Comparison of ENCODE assay signal across 8 cellular contexts in genomic region chr13:30466841-30467252, GRCh38. TPM values are rescaled to one million over a fixed set of nuclear protein-coding genes. Genes with fewer than 3 reads are reported as not detected.
DNase-seq lines count a peak whose midpoint lies in the region; ATAC-seq and TF ChIP-seq lines count a peak whose summit lies in the region.

No MANE protein-coding gene starts in this region.

- H3K9me3 ChIP-seq in DND-41 (ENCODE audit: insufficient read depth, low read length, severe bottlenecking): no peaks in the 10 kb centered on the region
- no peaks in the 10 kb centered on the region for H3K9me3 ChIP-seq in SK-N-MC (ENCODE audit: low read depth, low read length)
- no peaks in the 10 kb centered on the region for H3K9me3 ChIP-seq in iPS-15b (ENCODE audit: control insufficient read depth, insufficient read depth, low read length)

- H3K27ac ChIP-seq in DND-41 (ENCODE audit: low read length): peak overlapping the region; percentile 97
- H3K27ac ChIP-seq in SK-N-MC: peak overlapping the region; percentile 81

- H3K9ac ChIP-seq in DND-41 (ENCODE audit: low read depth, low read length) (peak overlapping the region; percentile 80), SK-N-MC (ENCODE audit: insufficient read length) (peak overlapping the region; percentile 80), iPS-15b (ENCODE audit: low read depth, low read length) (no peak overlapping the region)

- TF ChIP-seq CTCF in DND-41 (IDR thresholded peaks at IDR 0.05; ENCODE audit: borderline replicate concordance, extremely low read depth, low read length, poor library complexity, severe bottlenecking): no peak

- no peaks in the 10 kb centered on the region for H3K27me3 Mint-ChIP-seq in IgD-negative memory B cell

- ATAC-seq in DND-41 (ENCODE audit: insufficient read depth, low read depth): peak; percentile 16
- no peak for ATAC-seq in HG03039 (IDR thresholded peaks at IDR 0.05; ENCODE audit: unreplicated experiment)
- ATAC-seq in HG03439 (IDR thresholded peaks at IDR 0.05; ENCODE audit: unreplicated experiment): no peak

- H3K4me2 ChIP-seq in DND-41 (ENCODE audit: insufficient read depth, low read length): peak overlapping the region; percentile 81

- peaks cover 17% of the 10 kb centered on the region for H4K20me1 ChIP-seq in DND-41 (ENCODE audit: insufficient read depth, low read length)

- DNase-seq in DND-41: peak; percentile 51
- DNase-seq in SK-N-MC (ENCODE audit: low read depth, low spot score): no peak
- no peak for DNase-seq in NCI-H128 (lab: John Stamatoyannopoulos, UW; ENCODE audit: unreplicated experiment)
- DNase-seq in mucosa of gallbladder (ENCODE audit: low spot score): no peak

- H2AFZ ChIP-seq in DND-41 (ENCODE audit: low read depth, low read length): peak overlapping the region; percentile 62

- H3K36me3 ChIP-seq in DND-41 (ENCODE audit: insufficient read depth, low read length) (peaks cover 27% of the 10 kb centered on the region), SK-N-MC (ENCODE audit: insufficient read depth, low read length) (peaks cover 24% of the 10 kb centered on the region), iPS-15b (ENCODE audit: control insufficient read depth, insufficient read depth, low read length) (peaks cover 14% of the 10 kb centered on the region)

- H3K4me3 Mint-ChIP-seq in IgD-negative memory B cell: peak overlapping the region; percentile 30 to 100 (median 72)

- H3K36me3 Mint-ChIP-seq in IgD-negative memory B cell: peaks cover 4% of the 10 kb centered on the region

- peaks cover 50% of the 10 kb centered on the region for H3K79me2 ChIP-seq in DND-41 (ENCODE audit: insufficient read depth, low read length)

- peaks cover 17 to 26% (median 24%) of the 10 kb centered on the region in 3 donors for H3K4me1 Mint-ChIP-seq in IgD-negative memory B cell

- H3K27me3 ChIP-seq in DND-41 (ENCODE audit: insufficient read depth, low read length, poor library complexity) (no peaks in the 10 kb centered on the region), iPS-15b (ENCODE audit: control insufficient read depth, insufficient read depth, low read length) (no peaks in the 10 kb centered on the region)

- peaks cover 36% of the 10 kb centered on the region for H3K4me1 ChIP-seq in DND-41 (ENCODE audit: insufficient read depth, low read length)
- peaks cover 5% of the 10 kb centered on the region for H3K4me1 ChIP-seq in iPS-15b (ENCODE audit: control insufficient read depth, insufficient read depth, low read length)

- H3K27ac Mint-ChIP-seq in IgD-negative memory B cell: peak overlapping the region in 2 of 3 donors; percentile 31 to 92

- H3K9me3 Mint-ChIP-seq in IgD-negative memory B cell: peaks cover 0 to 2% (median 0%) of the 10 kb centered on the region in 3 donors

- peak overlapping the region; percentile 21 to 58; a peak in 3 of 4 replicates for H3K4me3 ChIP-seq in DND-41 (ENCODE audit: low read depth in 1 of 2, low read length in 2 of 2)
- peak overlapping the region; percentile 94 for H3K4me3 ChIP-seq in SK-N-MC
- peak overlapping the region; percentile 58 for H3K4me3 ChIP-seq in iPS-15b (ENCODE audit: low read depth, low read length)

RNA-seq across cellular contexts. Expression of gene HMGB1, which starts 1.1 kb away (rescaled TPM):
- polyA plus RNA-seq in IgD-negative memory B cell: 580 TPM
- total RNA-seq in mucosa of gallbladder: 205 TPM

RNA-seq across cellular contexts. Expression of gene UBE2L5, which starts 44.6 kb away (rescaled TPM):
- not detected for polyA plus RNA-seq in IgD-negative memory B cell
- total RNA-seq in mucosa of gallbladder: not detected

Comparison
In these comparisons a context has a peak if more than half of its experiments do, and no peak if none do; other contexts are left out.
1. H3K4me3 ChIP-seq: peak in every context shown above with its lines; median percentile 94 in SK-N-MC; 58 in iPS-15b; 40 in DND-41.